Comparison of ENCODE assay signal across 8 cellular contexts in the genomic region with DNA sequence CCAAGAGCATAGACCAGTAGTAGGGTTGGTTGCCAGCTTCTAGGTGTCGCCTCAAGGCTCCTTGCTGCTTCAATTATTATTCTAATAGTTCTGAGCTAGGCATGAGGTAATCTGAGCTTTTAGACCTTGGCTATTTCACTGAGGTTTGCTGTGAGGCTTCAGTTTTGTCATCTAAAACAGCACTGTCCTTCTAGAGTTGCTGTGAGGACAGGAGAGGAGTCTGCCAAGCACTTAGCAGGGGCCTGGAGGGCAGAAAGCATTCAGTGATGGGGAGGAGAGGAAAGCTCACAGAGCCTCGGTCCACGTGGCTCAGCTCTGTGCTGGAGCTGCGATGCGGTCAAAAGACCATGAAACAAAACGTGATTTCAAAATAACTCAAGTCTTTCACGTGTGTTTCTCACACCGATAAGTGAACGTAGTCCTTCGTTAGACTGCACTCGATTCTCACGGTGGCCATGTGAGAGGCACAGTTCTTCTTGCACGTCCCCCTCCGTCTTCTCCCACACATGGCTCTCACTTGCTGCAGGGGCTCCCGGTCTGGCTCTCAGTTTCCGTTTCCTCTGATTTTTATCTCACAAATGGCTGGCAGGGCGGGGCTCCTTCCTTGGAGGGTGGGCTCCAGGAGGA.
DNase-seq lines count a peak whose midpoint lies in the region; ATAC-seq and TF ChIP-seq lines count a peak whose summit lies in the region.

No MANE protein-coding gene starts in this region.

- peak overlapping the region; percentile 7 for H3K4me3 Mint-ChIP-seq in activated T-cell treated with anti-CD3 and anti-CD28 coated beads, Interleukin-2, amount 50 U/mL, for 4 hours
- H3K4me3 Mint-ChIP-seq in nephron: no peak overlapping the region

- peak overlapping the region in 2 of 3 experiments; percentile 34 to 61 for H3K27ac Mint-ChIP-seq in nephron

- H3K4me1 Mint-ChIP-seq in activated T-cell treated with anti-CD3 and anti-CD28 coated beads, Interleukin-2, amount 50 U/mL, for 4 hours (ENCODE audit: low read depth): peaks cover 70% of the 10 kb centered on the region
- H3K4me1 Mint-ChIP-seq in nephron: peaks cover 35% of the 10 kb centered on the region

- no peak for TF ChIP-seq CTCF in nephron (IDR thresholded peaks at IDR 0.05; ENCODE audit: unreplicated experiment in 3 of 3)

- H3K36me3 Mint-ChIP-seq in activated T-cell treated with anti-CD3 and anti-CD28 coated beads, Interleukin-2, amount 50 U/mL, for 4 hours (ENCODE audit: insufficient read depth): no peaks in the 10 kb centered on the region
- H3K36me3 Mint-ChIP-seq in nephron (ENCODE audit: low read depth): no peaks in the 10 kb centered on the region

- DNase-seq in stimulated activated naive CD4-positive, alpha-beta T cell treated with Interleukin-2 at 50 U/mL for 16 hours (lab: John Stamatoyannopoulos, UW): peak; percentile 12
- no peak for DNase-seq in stimulated activated naive CD4-positive, alpha-beta T cell (lab: John Stamatoyannopoulos, UW)
- no peak for DNase-seq in activated T-cell treated with anti-CD3 and anti-CD28 coated beads, Interleukin-2, amount 50 U/mL, for 4 hours
- DNase-seq in NCI-H1092 treated with DMSO at 0.1 percent for 48 hours (lab: John Stamatoyannopoulos, UW) (no peak), NCI-H69 (lab: John Stamatoyannopoulos, UW) (no peak), NCI-H226 (no peak)

- peak; percentile 43 for ATAC-seq in HG03097 (IDR thresholded peaks at IDR 0.05; ENCODE audit: low FRiP score, unreplicated experiment)
- no peak for ATAC-seq in activated T-cell treated with anti-CD3 and anti-CD28 coated beads, Interleukin-2, amount 50 U/mL, for 4 hours

- no peaks in the 10 kb centered on the region for H3K9me3 Mint-ChIP-seq in activated T-cell treated with anti-CD3 and anti-CD28 coated beads, Interleukin-2, amount 50 U/mL, for 4 hours
- H3K9me3 Mint-ChIP-seq in nephron: no peaks in the 10 kb centered on the region

- no peaks in the 10 kb centered on the region for H3K27me3 Mint-ChIP-seq in activated T-cell treated with anti-CD3 and anti-CD28 coated beads, Interleukin-2, amount 50 U/mL, for 4 hours (ENCODE audit: low read depth)
- peaks cover 4% of the 10 kb centered on the region for H3K27me3 Mint-ChIP-seq in nephron (ENCODE audit: low read depth)
